Comparison of ENCODE assay signal across 27 cellular contexts in the genomic region with DNA sequence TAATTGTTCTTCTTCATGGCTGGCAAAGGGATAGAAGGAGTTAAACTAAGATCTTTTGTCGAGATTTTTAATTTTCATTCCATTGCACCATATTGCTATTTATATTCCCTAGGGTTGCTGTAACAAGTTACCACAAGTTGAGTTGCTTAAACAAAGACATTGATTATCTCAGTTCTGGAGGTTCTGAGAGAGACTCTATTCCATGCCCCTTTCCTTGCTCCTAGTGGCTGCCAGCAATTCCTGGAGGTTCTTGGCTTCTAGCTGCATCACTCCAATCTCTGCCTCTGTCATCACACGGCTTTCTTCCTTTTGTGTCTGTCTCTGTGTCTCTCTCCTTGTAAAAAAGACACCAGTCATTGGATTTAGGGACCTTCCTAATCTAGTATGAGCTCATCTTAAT.
"Had no signal": no experiment of that assay in that cellular context is flagged by ENCODE, and none has a peak within 500 bp of the region (broad histone marks: within the 10 kb centered on the region; RNA-seq: fewer than 3 reads in every experiment).

No MANE protein-coding gene starts in this region.

- DNase-seq: islet precursor cell; kidney glomerular epithelial cell; left cardiac atrium; left lung; lower lobe of right lung; mesendoderm; naive B cell; natural killer cell; nephron progenitor cell; occipital lobe; pancreas; posterior cingulate gyrus; retina; right cardiac atrium; stimulated activated CD4-positive, alpha-beta T cell treated with anti-CD3 and anti-CD28 coated beads, Interleukin-12 subunit alpha, Interleukin-12 subunit beta, amount 100 ng/mL, for 4 hours; stimulated activated CD4-positive, alpha-beta T cell treated with anti-CD3 and anti-CD28 coated beads, Interleukin-15, amount 100 ng/mL, for 24 hours; stimulated activated CD4-positive, alpha-beta T cell treated with anti-CD3 and anti-CD28 coated beads, Interleukin-2, amount 100 ng/mL, for 24 hours; stimulated activated CD4-positive, alpha-beta T cell treated with anti-CD3 and anti-CD28 coated beads, Interleukin-4, amount 100 ng/mL, for 1 hour; stimulated activated naive B cell treated with anti-CD40 and anti-IgM and Interleukin-4, amounts not matched to agents 10 μg/mL and 1 μg/mL and 100 μg/mL, for 72 hours; stimulated activated naive CD8-positive, alpha-beta T cell treated with anti-CD3 and anti-CD28 coated beads, Interleukin-15, Interleukin-2, amounts not matched to agents 100 U/mL and 50 U/mL, for 24 hours; stomach; testis; thyroid gland; transverse colon; upper lobe of left lung had no signal

- H3K4me1 Mint-ChIP-seq: mesothelial cell of epicardium; naive B cell; natural killer cell; nephron progenitor cell; neural progenitor cell; stimulated activated naive B cell treated with anti-CD40 and anti-IgM and Interleukin-4, amounts not matched to agents 10 μg/mL and 1 μg/mL and 100 μg/mL, for 72 hours had no signal

- H3K27ac Mint-ChIP-seq: mesothelial cell of epicardium; naive B cell; natural killer cell; nephron progenitor cell; neural progenitor cell; stimulated activated naive B cell treated with anti-CD40 and anti-IgM and Interleukin-4, amounts not matched to agents 10 μg/mL and 1 μg/mL and 100 μg/mL, for 72 hours had no signal

- H3K4me3 Mint-ChIP-seq: mesothelial cell of epicardium; naive B cell; natural killer cell; nephron progenitor cell; neural progenitor cell; stimulated activated naive B cell treated with anti-CD40 and anti-IgM and Interleukin-4, amounts not matched to agents 10 μg/mL and 1 μg/mL and 100 μg/mL, for 72 hours had no signal

- H3K36me3 Mint-ChIP-seq: mesothelial cell of epicardium; naive B cell; natural killer cell; neural progenitor cell; stimulated activated naive B cell treated with anti-CD40 and anti-IgM and Interleukin-4, amounts not matched to agents 10 μg/mL and 1 μg/mL and 100 μg/mL, for 72 hours had no signal

- H3K9me3 Mint-ChIP-seq: naive B cell; natural killer cell; nephron progenitor cell; neural progenitor cell; stimulated activated naive B cell treated with anti-CD40 and anti-IgM and Interleukin-4, amounts not matched to agents 10 μg/mL and 1 μg/mL and 100 μg/mL, for 72 hours had no signal

- FAIRE-seq: pancreas had no signal
